In genomic region chr2:11984556-11985158, GRCh38 we compare ENCODE assay signal across 26 cellular contexts.
"Had no signal": no experiment of that assay in that cellular context is flagged by ENCODE, and none has a peak within 500 bp of the region (broad histone marks: within the 10 kb centered on the region; RNA-seq: fewer than 3 reads in every experiment).

No MANE protein-coding gene starts in this region.

- ATAC-seq: activated CD4-positive, alpha-beta T cell treated with anti-CD3 and anti-CD28 coated beads for 36 hours; activated CD8-positive, alpha-beta memory T cell treated with anti-CD3 and anti-CD28 coated beads, Interleukin-2, amount 10 ng/mL, durations not matched to agents 7 days and 5 days; activated T-helper 17 cell treated with anti-CD3 and anti-CD28 coated beads, Interleukin-2, amount 50 U/mL, for 72 hours; heart right ventricle; mucosa of descending colon; pancreas; stimulated activated effector memory CD8-positive, alpha-beta T cell treated with anti-CD3 and anti-CD28 coated beads, Interleukin-12 subunit alpha, Interleukin-12 subunit beta, amount 100 ng/mL, for 72 hours had no signal

- H3K9me3 ChIP-seq: mucosa of descending colon, neutrophil, pancreas, sigmoid colon, upper lobe of left lung had no signal

- H3K36me3 ChIP-seq: heart right ventricle, neutrophil, pancreas, sigmoid colon, stomach, upper lobe of left lung had no signal

- H3K27ac Mint-ChIP-seq: activated CD4-positive, alpha-beta memory T cell treated with anti-CD3 and anti-CD28 coated beads, Interleukin-2, amount 10 ng/mL, durations not matched to agents 7 days and 5 days; activated CD4-positive, alpha-beta T cell treated with anti-CD3 and anti-CD28 coated beads for 36 hours; activated CD8-positive, alpha-beta memory T cell treated with anti-CD3 and anti-CD28 coated beads, Interleukin-2, amount 10 ng/mL, durations not matched to agents 7 days and 5 days; activated naive CD8-positive, alpha-beta T cell treated with anti-CD3 and anti-CD28 coated beads for 36 hours; activated T-helper 17 cell treated with anti-CD3 and anti-CD28 coated beads, Interleukin-2, amount 50 U/mL, for 72 hours; stimulated activated effector memory CD8-positive, alpha-beta T cell treated with anti-CD3 and anti-CD28 coated beads, Interleukin-12 subunit alpha, Interleukin-12 subunit beta, amount 100 ng/mL, for 72 hours; T-helper 2 cell treated with Interferon-gamma antibody and Interleukin-4, amounts not matched to agents 5 μg/mL and 100 μg/mL, for 36 hours; WTC11 had no signal

- H3K27ac ChIP-seq: heart right ventricle, neutrophil, pancreas, sigmoid colon, stomach, upper lobe of left lung had no signal

- H3K36me3 Mint-ChIP-seq: activated CD8-positive, alpha-beta memory T cell treated with anti-CD3 and anti-CD28 coated beads, Interleukin-2, amount 10 ng/mL, durations not matched to agents 7 days and 5 days; activated naive CD8-positive, alpha-beta T cell treated with anti-CD3 and anti-CD28 coated beads for 36 hours; stimulated activated effector memory CD8-positive, alpha-beta T cell treated with anti-CD3 and anti-CD28 coated beads, Interleukin-12 subunit alpha, Interleukin-12 subunit beta, amount 100 ng/mL, for 72 hours; WTC11 had no signal

- FAIRE-seq: colon, endometrium, pancreas, TTC549 had no signal

- H3K4me3 ChIP-seq: heart right ventricle, mucosa of descending colon, pancreas, sigmoid colon, stomach, upper lobe of left lung had no signal

- H3K27me3 Mint-ChIP-seq: activated CD4-positive, alpha-beta memory T cell treated with anti-CD3 and anti-CD28 coated beads, Interleukin-2, amount 10 ng/mL, durations not matched to agents 7 days and 5 days; activated naive CD8-positive, alpha-beta T cell treated with anti-CD3 and anti-CD28 coated beads for 36 hours; naive B cell had no signal

- H3K4me3 Mint-ChIP-seq: activated CD4-positive, alpha-beta memory T cell treated with anti-CD3 and anti-CD28 coated beads, Interleukin-2, amount 10 ng/mL, durations not matched to agents 7 days and 5 days; activated CD4-positive, alpha-beta T cell treated with anti-CD3 and anti-CD28 coated beads for 36 hours; activated CD8-positive, alpha-beta memory T cell treated with anti-CD3 and anti-CD28 coated beads, Interleukin-2, amount 10 ng/mL, durations not matched to agents 7 days and 5 days; activated naive CD8-positive, alpha-beta T cell treated with anti-CD3 and anti-CD28 coated beads for 36 hours; activated T-helper 17 cell treated with anti-CD3 and anti-CD28 coated beads, Interleukin-2, amount 50 U/mL, for 72 hours; naive B cell; stimulated activated effector memory CD8-positive, alpha-beta T cell treated with anti-CD3 and anti-CD28 coated beads, Interleukin-12 subunit alpha, Interleukin-12 subunit beta, amount 100 ng/mL, for 72 hours; T-helper 2 cell treated with Interferon-gamma antibody and Interleukin-4, amounts not matched to agents 5 μg/mL and 100 μg/mL, for 36 hours; WTC11 had no signal

- DNase-seq: activated CD4-positive, alpha-beta memory T cell treated with anti-CD3 and anti-CD28 coated beads, Interleukin-2, amount 10 ng/mL, durations not matched to agents 7 days and 5 days; activated CD4-positive, alpha-beta T cell treated with anti-CD3 and anti-CD28 coated beads for 36 hours; activated CD8-positive, alpha-beta memory T cell treated with anti-CD3 and anti-CD28 coated beads, Interleukin-2, amount 10 ng/mL, durations not matched to agents 7 days and 5 days; activated naive CD4-positive, alpha-beta T cell; activated naive CD8-positive, alpha-beta T cell treated with anti-CD3 and anti-CD28 coated beads for 36 hours; amniotic stem cell; central memory CD4-positive, alpha-beta T cell; erythroblast; heart right ventricle; kidney glomerular epithelial cell; mesenchymal stem cell; mucosa of descending colon; naive B cell; pancreas; sigmoid colon; stimulated activated CD4-positive, alpha-beta T cell treated with anti-CD3 and anti-CD28 coated beads, Interleukin-4, amount 100 ng/mL, for 24 hours; stomach had no signal

- H3K4me1 Mint-ChIP-seq: activated CD4-positive, alpha-beta memory T cell treated with anti-CD3 and anti-CD28 coated beads, Interleukin-2, amount 10 ng/mL, durations not matched to agents 7 days and 5 days; activated CD8-positive, alpha-beta memory T cell treated with anti-CD3 and anti-CD28 coated beads, Interleukin-2, amount 10 ng/mL, durations not matched to agents 7 days and 5 days; activated naive CD8-positive, alpha-beta T cell treated with anti-CD3 and anti-CD28 coated beads for 36 hours; activated T-helper 17 cell treated with anti-CD3 and anti-CD28 coated beads, Interleukin-2, amount 50 U/mL, for 72 hours; stimulated activated effector memory CD8-positive, alpha-beta T cell treated with anti-CD3 and anti-CD28 coated beads, Interleukin-12 subunit alpha, Interleukin-12 subunit beta, amount 100 ng/mL, for 72 hours had no signal

- H3K27me3 ChIP-seq: heart right ventricle, neutrophil, pancreas, sigmoid colon, stomach, upper lobe of left lung had no signal

- H3K4me1 ChIP-seq: pancreas, sigmoid colon, stomach, upper lobe of left lung had no signal

- H3K9me3 Mint-ChIP-seq: activated T-helper 17 cell treated with anti-CD3 and anti-CD28 coated beads, Interleukin-2, amount 50 U/mL, for 72 hours; stimulated activated effector memory CD8-positive, alpha-beta T cell treated with anti-CD3 and anti-CD28 coated beads, Interleukin-12 subunit alpha, Interleukin-12 subunit beta, amount 100 ng/mL, for 72 hours had no signal
